ENCODE assay signal across 33 cellular contexts in genomic region chr11:85803920-85804319, GRCh38. TPM values are rescaled to one million over a fixed set of nuclear protein-coding genes. Genes with fewer than 3 reads are reported as not detected.
"Had no signal": no experiment of that assay in that cellular context is flagged by ENCODE, and none has a peak within 500 bp of the region (broad histone marks: within the 10 kb centered on the region; RNA-seq: fewer than 3 reads in every experiment).

No MANE protein-coding gene starts in this region.

- H3K4me3 ChIP-seq: coronary artery, dorsolateral prefrontal cortex, esophagus squamous epithelium, gastrocnemius medialis, heart right ventricle, left lung, lower lobe of right lung, mucosa of descending colon had no signal

- FAIRE-seq: colon, endothelial cell of umbilical vein, islet of Langerhans, keratinocyte had no signal

- H3K27me3 ChIP-seq: dorsolateral prefrontal cortex, esophagus squamous epithelium, gastrocnemius medialis, left lung had no signal

- ATAC-seq: esophagus mucosa, gastrocnemius medialis, left cardiac atrium, left lung, left ventricle myocardium superior, lower lobe of right lung, mucosa of descending colon had no signal

- H3K9me3 ChIP-seq: esophagus squamous epithelium, gastrocnemius medialis, heart right ventricle, left lung, lower lobe of right lung, mucosa of descending colon had no signal

- H3K27ac ChIP-seq: epithelial cell of prostate, esophagus squamous epithelium, gastrocnemius medialis, heart right ventricle, left lung, lower lobe of right lung had no signal

- DNase-seq: dermis blood vessel endothelial cell; dorsolateral prefrontal cortex; effector CD4-positive, alpha-beta T cell; effector memory CD4-positive, alpha-beta T cell; esophagus squamous epithelium; foreskin fibroblast; foreskin melanocyte; gastrocnemius medialis; glutamatergic neuron; head of caudate nucleus; heart right ventricle; hippocampal formation; left cardiac atrium; left lung; left ventricle myocardium superior; lower lobe of right lung; mesenchymal stem cell; mucosa of descending colon; naive B cell had no signal

- H3K4me1 ChIP-seq: gastrocnemius medialis, left lung, lower lobe of right lung had no signal

- H3K36me3 ChIP-seq: esophagus squamous epithelium, gastrocnemius medialis, heart right ventricle, left lung, lower lobe of right lung had no signal

RNA-seq across cellular contexts. Expression of gene CCDC83, which starts 51.3 kb away (rescaled TPM):
- total RNA-seq: dermis blood vessel endothelial cell, endothelial cell of umbilical vein, esophagus mucosa, esophagus squamous epithelium, gastrocnemius medialis, glomerular endothelial cell, heart right ventricle, kidney epithelial cell, left cardiac atrium, left lung, left ventricle myocardium superior, lower leg skin, lower lobe of right lung, lung microvascular endothelial cell, mesenteric fat pad, mesothelial cell of epicardium, mucosa of descending colon, myocyte had no signal
- polyA plus RNA-seq: endothelial cell of umbilical vein, heart right ventricle, keratinocyte had no signal
